ENCODE assay signal across 10 cellular contexts in genomic region chr14:89641495-89642162, GRCh38.
DNase-seq lines count a peak whose midpoint lies in the region; ATAC-seq, FAIRE-seq and TF ChIP-seq lines count a peak whose summit lies in the region.
"Had no signal": no experiment of that assay in that cellular context is flagged by ENCODE, and none has a peak within 500 bp of the region (broad histone marks: within the 10 kb centered on the region; RNA-seq: fewer than 3 reads in every experiment).

No MANE protein-coding gene starts in this region.

- peak; percentile 100 for FAIRE-seq in GM19239 (lab: Jason Lieb, UNC)

- H3K27ac ChIP-seq in left lung, result no peak overlapping the region
- H3K27ac ChIP-seq: thyroid gland had no signal

- peak overlapping the region; percentile 98 for H3K27ac Mint-ChIP-seq in activated naive CD8-positive, alpha-beta T cell treated with anti-CD3 and anti-CD28 coated beads for 36 hours

- H3K4me1 ChIP-seq in left lung, result no peaks in the 10 kb centered on the region
- H3K4me1 ChIP-seq: thyroid gland had no signal

- H3K27me3 Mint-ChIP-seq in activated naive CD8-positive, alpha-beta T cell treated with anti-CD3 and anti-CD28 coated beads for 36 hours, result no peaks in the 10 kb centered on the region

- H3K4me1 Mint-ChIP-seq in activated naive CD8-positive, alpha-beta T cell treated with anti-CD3 and anti-CD28 coated beads for 36 hours, result peaks cover 64% of the 10 kb centered on the region

- H3K36me3 ChIP-seq in left lung, result no peaks in the 10 kb centered on the region
- H3K36me3 ChIP-seq: thyroid gland had no signal

- ATAC-seq in HG03066 (IDR thresholded peaks at IDR 0.05; ENCODE audit: low read depth, unreplicated experiment) (peak; percentile 99), left lung (no peak)

- H3K36me3 Mint-ChIP-seq in activated naive CD8-positive, alpha-beta T cell treated with anti-CD3 and anti-CD28 coated beads for 36 hours, result peaks cover 43% of the 10 kb centered on the region

- no peak overlapping the region for H3K4me3 ChIP-seq in left lung
- H3K4me3 ChIP-seq: thyroid gland had no signal

- peak overlapping the region; percentile 62 for H3K4me3 Mint-ChIP-seq in activated naive CD8-positive, alpha-beta T cell treated with anti-CD3 and anti-CD28 coated beads for 36 hours

- no peaks in the 10 kb centered on the region for H3K27me3 ChIP-seq in left lung
- H3K27me3 ChIP-seq: thyroid gland had no signal

- peaks cover 17% of the 10 kb centered on the region for H3K9me3 Mint-ChIP-seq in activated naive CD8-positive, alpha-beta T cell treated with anti-CD3 and anti-CD28 coated beads for 36 hours

- DNase-seq in DMS53 treated with DMSO at 0.1 percent for 48 hours (lab: John Stamatoyannopoulos, UW; ENCODE audit: unreplicated experiment), result peak; percentile 30
- peak; percentile 52 for DNase-seq in GM19239 (ENCODE audit: insufficient read length, low spot score)
- no peak for DNase-seq in activated naive CD8-positive, alpha-beta T cell treated with anti-CD3 and anti-CD28 coated beads for 36 hours
- no peak for DNase-seq in COLO829 (ENCODE audit: low spot score)
- no peak for DNase-seq in HCEC 1CT
- DNase-seq in glomerular visceral epithelial cell (ENCODE audit: extremely low spot score), result no peak
- DNase-seq in left lung, result no peak
- DNase-seq: SHP77, thyroid gland had no signal

- intact Hi-C loops in left lung (cut with DNase I), result no loop called here

- TF ChIP-seq CTCF in left lung (IDR thresholded peaks at IDR 0.05), result no peak

- H3K9me3 ChIP-seq in left lung, result peaks cover 0 to 2% of the 10 kb centered on the region in 2 donors
- H3K9me3 ChIP-seq: thyroid gland had no signal

Comparison
In these comparisons a context has a peak if more than half of its experiments do, and no peak if none do; other contexts are left out.
1. DNase-seq: peak in DMS53 treated with DMSO at 0.1 percent for 48 hours (single experiment) and GM19239 (single experiment); none in activated naive CD8-positive, alpha-beta T cell treated with anti-CD3 and anti-CD28 coated beads for 36 hours (single experiment), COLO829 (single experiment), HCEC 1CT (single experiment), glomerular visceral epithelial cell (single experiment) and left lung (0 of 2).